Comparison of ENCODE assay signal across 9 cellular contexts in the genomic region with DNA sequence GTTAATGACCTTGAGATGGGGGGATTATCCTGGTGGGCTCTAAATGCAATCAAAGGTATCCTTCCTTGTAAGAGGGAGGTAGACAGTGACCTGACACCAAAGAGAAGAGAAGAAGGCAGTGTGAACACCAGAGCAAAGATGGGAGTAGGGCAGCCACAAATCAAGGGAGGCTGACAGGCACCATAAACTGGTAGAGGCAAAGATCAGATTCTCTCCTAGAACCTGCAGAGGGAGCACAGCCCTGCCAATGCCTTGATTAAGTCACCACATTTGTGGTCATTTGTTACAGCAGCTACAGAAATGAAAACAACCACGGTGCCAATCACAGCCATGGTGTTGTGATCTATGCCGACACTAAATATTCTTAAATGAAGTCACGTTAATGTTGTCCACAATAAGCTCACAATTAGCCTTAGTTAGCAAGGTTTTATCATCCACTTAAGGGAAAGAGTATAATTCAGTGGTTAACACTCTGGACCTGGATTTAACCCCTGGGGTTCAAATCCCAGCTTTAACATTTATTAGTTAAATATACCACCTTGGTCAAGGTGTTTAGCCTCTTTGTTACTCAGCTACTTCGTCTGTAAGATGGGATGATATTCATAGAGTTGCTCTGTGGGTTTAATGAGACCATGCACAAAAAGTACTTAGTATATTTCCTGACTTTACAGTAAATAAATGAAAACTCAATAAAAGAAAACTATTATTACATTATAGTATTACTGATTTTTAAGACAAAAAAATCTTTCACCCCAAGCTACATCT.
DNase-seq lines count a peak whose midpoint lies in the region; ATAC-seq and TF ChIP-seq lines count a peak whose summit lies in the region.
"Had no signal": no experiment of that assay in that cellular context is flagged by ENCODE, and none has a peak within 500 bp of the region (broad histone marks: within the 10 kb centered on the region; RNA-seq: fewer than 3 reads in every experiment).

No MANE protein-coding gene starts in this region.

- no peaks in the 10 kb centered on the region for H3K9me3 Mint-ChIP-seq in central memory CD8-positive, alpha-beta T cell
- peaks cover 2% of the 10 kb centered on the region for H3K9me3 Mint-ChIP-seq in osteocyte (ENCODE audit: unreplicated experiment)
- H3K9me3 Mint-ChIP-seq: IgD-negative memory B cell had no signal

- ATAC-seq in GM18861 (IDR thresholded peaks at IDR 0.05; ENCODE audit: unreplicated experiment) (peak; percentile 77), GM21390 (IDR thresholded peaks at IDR 0.05; ENCODE audit: unreplicated experiment) (no peak)
- ATAC-seq in central memory CD8-positive, alpha-beta T cell (replicated peaks; ENCODE audit: extremely low read depth, poor library complexity, severe bottlenecking): peak; percentile 98

- H3K36me3 Mint-ChIP-seq in central memory CD8-positive, alpha-beta T cell (ENCODE audit: insufficient read depth): peaks cover 2% of the 10 kb centered on the region
- H3K36me3 Mint-ChIP-seq in osteocyte (ENCODE audit: unreplicated experiment): no peaks in the 10 kb centered on the region
- H3K36me3 Mint-ChIP-seq: IgD-negative memory B cell had no signal

- no peak overlapping the region for H3K4me3 Mint-ChIP-seq in central memory CD8-positive, alpha-beta T cell
- H3K4me3 Mint-ChIP-seq in osteocyte (ENCODE audit: unreplicated experiment): no peak overlapping the region
- H3K4me3 Mint-ChIP-seq: IgD-negative memory B cell had no signal

- H3K27ac Mint-ChIP-seq in central memory CD8-positive, alpha-beta T cell (ENCODE audit: low read depth): peak overlapping the region; percentile 36
- no peak overlapping the region for H3K27ac Mint-ChIP-seq in osteocyte (ENCODE audit: unreplicated experiment)
- H3K27ac Mint-ChIP-seq: IgD-negative memory B cell had no signal

- H3K4me1 Mint-ChIP-seq in central memory CD8-positive, alpha-beta T cell: peaks cover 51% of the 10 kb centered on the region
- H3K4me1 Mint-ChIP-seq in osteocyte (ENCODE audit: unreplicated experiment): peaks cover 23% of the 10 kb centered on the region

- peak; percentile 61 for DNase-seq in Ammon's horn (ENCODE audit: low spot score)
- no peak for DNase-seq in MM.1S
- DNase-seq in central memory CD8-positive, alpha-beta T cell (ENCODE audit: low spot score in 2 of 2): peak; percentile 17 to 55
- DNase-seq in osteocyte (ENCODE audit: extremely low spot score, unreplicated experiment): no peak
- no peak for DNase-seq in 8988T
- no peak for DNase-seq in stimulated activated CD4-positive, alpha-beta T cell treated with anti-CD3 and anti-CD28 coated beads, Interleukin-12 subunit alpha, Interleukin-12 subunit beta, amount 100 ng/mL, for 4 hours

- no peak overlapping the region for H3K9ac ChIP-seq in MM.1S (ENCODE audit: low read length)

- no peak overlapping the region for H3K4me3 ChIP-seq in MM.1S (ENCODE audit: low read length)

- H3K27ac ChIP-seq in MM.1S (ENCODE audit: low read length): no peak overlapping the region

- no peaks in the 10 kb centered on the region for H3K9me2 ChIP-seq in MM.1S (replicated peaks; ENCODE audit: insufficient read depth, low read length)

- H2AFZ ChIP-seq in MM.1S (ENCODE audit: low read length): no peak overlapping the region

- H4K20me1 ChIP-seq in MM.1S (ENCODE audit: insufficient read depth, low read length): no peaks in the 10 kb centered on the region

- no peaks in the 10 kb centered on the region for H3K27me3 Mint-ChIP-seq in central memory CD8-positive, alpha-beta T cell
- no peaks in the 10 kb centered on the region for H3K27me3 Mint-ChIP-seq in osteocyte (ENCODE audit: unreplicated experiment)
- H3K27me3 Mint-ChIP-seq: IgD-negative memory B cell had no signal

- H3K27me3 ChIP-seq in MM.1S (replicated peaks; ENCODE audit: insufficient read depth, low read length): no peaks in the 10 kb centered on the region

- H3K79me2 ChIP-seq in MM.1S (ENCODE audit: low read length): peaks cover 68% of the 10 kb centered on the region

- no peak overlapping the region for H3K4me2 ChIP-seq in MM.1S (ENCODE audit: low read depth, low read length)

- TF ChIP-seq CTCF in MM.1S (IDR thresholded peaks at IDR 0.05; ENCODE audit: low read length): peak; percentile 31
- TF ChIP-seq CTCF in osteocyte (IDR thresholded peaks at IDR 0.05): peak; percentile 35

- H3K36me3 ChIP-seq in MM.1S (replicated peaks; ENCODE audit: insufficient read depth, low read length): no peaks in the 10 kb centered on the region

- H3F3A ChIP-seq in MM.1S (ENCODE audit: insufficient read depth, low read length): no peaks in the 10 kb centered on the region

- H3K9me3 ChIP-seq in MM.1S (replicated peaks; ENCODE audit: insufficient read depth, low read length): no peaks in the 10 kb centered on the region

- no peaks in the 10 kb centered on the region for H3K4me1 ChIP-seq in MM.1S (ENCODE audit: low read length)

Comparison
In these comparisons a context has a peak if more than half of its experiments do, and no peak if none do; other contexts are left out.
1. DNase-seq: peak in Ammon's horn (single experiment) and central memory CD8-positive, alpha-beta T cell (2 of 2); none in MM.1S (single experiment), osteocyte (single experiment), 8988T (single experiment) and stimulated activated CD4-positive, alpha-beta T cell treated with anti-CD3 and anti-CD28 coated beads, Interleukin-12 subunit alpha, Interleukin-12 subunit beta, amount 100 ng/mL, for 4 hours (single experiment).